ENCODE assay signal across 8 cellular contexts in the genomic region with DNA sequence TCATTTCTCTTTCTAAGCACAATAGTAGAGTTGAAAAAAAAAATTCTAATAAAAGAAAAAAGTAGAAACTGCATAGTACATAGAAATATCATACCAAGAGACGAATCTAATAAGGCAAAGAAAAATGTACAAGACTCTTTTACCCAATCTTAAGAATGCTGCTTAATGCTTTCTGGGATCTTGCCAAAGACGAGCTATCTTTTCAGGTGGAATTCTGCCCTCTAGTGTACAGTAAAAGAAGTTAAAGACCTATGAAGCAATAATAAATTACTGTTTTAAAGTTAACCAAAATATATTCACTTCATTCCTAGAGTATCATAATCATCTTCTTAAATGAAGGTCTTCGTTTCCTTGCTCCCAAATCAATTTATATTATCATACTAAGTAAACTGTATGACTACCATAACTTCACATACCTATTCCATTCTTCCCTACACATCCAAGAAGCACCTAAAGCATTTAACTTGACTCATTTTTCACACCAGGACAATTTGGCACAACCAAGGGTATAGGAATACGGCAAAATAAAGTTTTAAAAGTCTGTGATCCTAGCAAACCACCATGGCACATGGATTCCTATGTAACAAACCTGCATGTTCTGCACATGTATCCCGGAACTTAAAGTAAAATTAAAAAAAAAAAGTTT. TPM values are rescaled to one million over a fixed set of nuclear protein-coding genes. Genes with fewer than 3 reads are reported as not detected.
A peak's percentile ranks its signal among the peaks of the same experiment; 100 is the strongest.
DNase-seq lines count a peak whose midpoint lies in the region; ATAC-seq and TF ChIP-seq lines count a peak whose summit lies in the region.

No MANE protein-coding gene starts in this region.

- peaks cover 14% of the 10 kb centered on the region for H3K36me3 ChIP-seq in adipocyte (ENCODE audit: control insufficient read depth, insufficient read depth, low read length, severe bottlenecking)
- peaks cover 0 to 36% (median 0%) of the 10 kb centered on the region in 9 donors for H3K36me3 ChIP-seq in heart right ventricle
- H3K36me3 ChIP-seq in skeletal muscle satellite cell (ENCODE audit: insufficient read depth, low read length) = peaks cover 10% of the 10 kb centered on the region

- no peak overlapping the region for H3K27ac ChIP-seq in heart right ventricle

- peak; percentile 67 to 84 (median 72) for TF ChIP-seq CTCF in heart right ventricle (IDR thresholded peaks at IDR 0.05)

- intact Hi-C loops in heart right ventricle (cut with DNase I) = loop anchor here (1.0 to 10.0 kb wide), 11 partner anchors 61 to 191 kb away; a partner anchor contains a TSS

- H3K9ac ChIP-seq in adipocyte (ENCODE audit: low read length) = peak overlapping the region; percentile 70
- peak overlapping the region; percentile 35 for H3K9ac ChIP-seq in skeletal muscle satellite cell (ENCODE audit: low read depth, low read length)

- H3K27me3 ChIP-seq in adipocyte (replicated peaks; ENCODE audit: control insufficient read depth, insufficient read depth, low read length) (no peaks in the 10 kb centered on the region), heart right ventricle (peaks cover 0 to 32% (median 0%) of the 10 kb centered on the region in 7 donors), skeletal muscle satellite cell (ENCODE audit: control insufficient read depth, insufficient read depth, low read length) (no peaks in the 10 kb centered on the region)

- no peaks in the 10 kb centered on the region for H3K9me3 ChIP-seq in adipocyte (ENCODE audit: control insufficient read depth, low read length)
- no peaks in the 10 kb centered on the region for H3K9me3 ChIP-seq in heart right ventricle
- no peaks in the 10 kb centered on the region for H3K9me3 ChIP-seq in skeletal muscle satellite cell (replicated peaks; ENCODE audit: low read length)

- H3K4me3 ChIP-seq in adipocyte (ENCODE audit: low read length) (no peak overlapping the region), heart right ventricle (no peak overlapping the region), skeletal muscle satellite cell (ENCODE audit: low read length) (no peak overlapping the region)

- 36 to 37% methylated on average over 5 of the region's 5 CpGs for WGBS in heart right ventricle, 2 donors

- H3K4me1 ChIP-seq in adipocyte (ENCODE audit: control insufficient read depth, insufficient read depth, low read length) = peaks cover 27% of the 10 kb centered on the region
- H3K4me1 ChIP-seq in heart right ventricle = peaks cover 0 to 50% (median 20%) of the 10 kb centered on the region in 9 donors
- peaks cover 15% of the 10 kb centered on the region for H3K4me1 ChIP-seq in skeletal muscle satellite cell (ENCODE audit: control insufficient read depth, insufficient read depth, low read length)

- ATAC-seq in GM18909 (IDR thresholded peaks at IDR 0.05; ENCODE audit: poor library complexity, unreplicated experiment) (peak; percentile 47), heart right ventricle (peak in 1 of 8 donors; percentile 50)

- H3K4me2 ChIP-seq in skeletal muscle satellite cell (ENCODE audit: low read length) = no peak overlapping the region

- DNase-seq in AG20443 (ENCODE audit: low spot score) (peak; percentile 42), NCI-H2227 (lab: John Stamatoyannopoulos, UW; ENCODE audit: unreplicated experiment) (peak; percentile 53), adipocyte (ENCODE audit: low read depth) (peak; percentile 96), heart right ventricle (peak in 1 of 2 donors; percentile 36), T-helper 9 cell (no peak)
- DNase-seq in activated T-cell treated with anti-CD3 and anti-CD28 coated beads, Interleukin-2, amount 50 U/mL, for 48 hours = no peak

RNA-seq across cellular contexts. Expression of a gene that starts 47.7 kb away (rescaled TPM):
- total RNA-seq in heart right ventricle = 10 to 100 TPM; 19.0 to 27.8 (median 24.9) TPM
- 10 to 100 TPM; 38.6 to 63.6 TPM for polyA plus RNA-seq in heart right ventricle
- 28.4 and 37.0 TPM in 2 replicates for total RNA-seq in skeletal muscle satellite cell (2012; rRNA removed)

Comparison
In these comparisons a context has a peak if more than half of its experiments do, and no peak if none do; other contexts are left out.
1. DNase-seq: peak in AG20443 (single experiment), NCI-H2227 (single experiment) and adipocyte (single experiment); none in activated T-cell treated with anti-CD3 and anti-CD28 coated beads, Interleukin-2, amount 50 U/mL, for 48 hours (0 of 2) and T-helper 9 cell (single experiment).